Comparison of ENCODE assay signal across 2 cellular contexts in genomic region chr19:29943615-29944014, GRCh38.
TF ChIP-seq lines count a peak whose summit lies in the region.

No MANE protein-coding gene starts in this region.

TF ChIP-seq in IMR-90, 13 proteins besides CTCF, POLR2A, EP300 and RAD21:
- TF ChIP-seq CHD1 (IDR thresholded peaks at IDR 0.05; ENCODE audit: low read depth, low read length) (no peak), MAZ (IDR thresholded peaks at IDR 0.05; ENCODE audit: borderline replicate concordance, low read depth, low read length) (no peak), RCOR1 (IDR thresholded peaks at IDR 0.05; ENCODE audit: insufficient replicate concordance, low read length) (no peak), FOS (IDR thresholded peaks at IDR 0.05; ENCODE audit: low read depth, low read length) (no peak), CEBPB (IDR thresholded peaks at IDR 0.05; ENCODE audit: low read depth, low read length) (no peak), BHLHE40 (IDR thresholded peaks at IDR 0.05; ENCODE audit: low read depth, low read length) (no peak), ELK1 (IDR thresholded peaks at IDR 0.05; ENCODE audit: borderline replicate concordance, low read depth, low read length) (no peak), MAFK (IDR thresholded peaks at IDR 0.05; ENCODE audit: low read depth, low read length) (no peak), MXI1 (IDR thresholded peaks at IDR 0.05; ENCODE audit: borderline replicate concordance, low read depth, low read length) (no peak), SMC3 (IDR thresholded peaks at IDR 0.05; ENCODE audit: low read depth, low read length) (no peak), USF2 (IDR thresholded peaks at IDR 0.05; ENCODE audit: low read depth, low read length) (no peak), NFE2L2 (IDR thresholded peaks at IDR 0.05; ENCODE audit: low read depth, low read length) (no peak), RFX5 (IDR thresholded peaks at IDR 0.05; ENCODE audit: low read depth, low read length) (no peak)

TF ChIP-seq in GM12878, 131 proteins besides CTCF, POLR2A, EP300 and RAD21:
- no peak for TF ChIP-seq TCF12 (IDR thresholded peaks at IDR 0.05; ENCODE audit: low read depth, low read length)
- peak; percentile 62 for TF ChIP-seq MLLT1 (IDR thresholded peaks at IDR 0.05)
- peak; percentile 80 for TF ChIP-seq YY1 (IDR thresholded peaks at IDR 0.05; ENCODE audit: low read depth, low read length)
